In the genomic region with DNA sequence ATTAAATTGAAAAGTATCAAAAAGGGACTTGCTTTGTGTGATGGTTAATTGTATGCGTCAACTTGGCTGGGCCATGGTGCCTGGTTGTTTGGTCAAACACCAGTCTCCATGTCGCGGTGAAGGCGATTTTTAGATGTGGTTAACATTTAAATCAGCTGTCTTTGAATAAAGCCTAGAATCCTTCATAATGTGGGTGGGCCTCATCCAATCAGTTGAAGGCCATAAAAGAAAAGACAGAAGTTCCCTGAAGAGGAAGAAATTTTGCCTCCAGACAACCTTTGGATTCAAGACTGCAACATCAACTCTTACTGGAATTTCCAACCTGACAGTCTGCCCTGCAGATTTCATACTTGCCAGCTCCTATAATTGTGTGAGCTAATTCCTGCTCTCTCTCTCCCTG, we compare ENCODE assay signal across 7 cellular contexts.
"Had no signal": no experiment of that assay in that cellular context is flagged by ENCODE, and none has a peak within 500 bp of the region (broad histone marks: within the 10 kb centered on the region; RNA-seq: fewer than 3 reads in every experiment).

No MANE protein-coding gene starts in this region.

- H3K4me2 ChIP-seq: GM23338 had no signal

- H2AFZ ChIP-seq: GM23338 had no signal

- H3K4me1 ChIP-seq: HAP-1 had no signal

- FAIRE-seq: H1, H54, HTR-8/SVneo had no signal

- H3K36me3 ChIP-seq: HAP-1 had no signal

- H3K4me3 ChIP-seq: GM23338, HAP-1 had no signal

- ATAC-seq: GM23338, HCT116 had no signal

- DNase-seq: KG1 had no signal

- H3K9me3 ChIP-seq: HAP-1 had no signal
